ENCODE assay signal across 21 cellular contexts in the genomic region with DNA sequence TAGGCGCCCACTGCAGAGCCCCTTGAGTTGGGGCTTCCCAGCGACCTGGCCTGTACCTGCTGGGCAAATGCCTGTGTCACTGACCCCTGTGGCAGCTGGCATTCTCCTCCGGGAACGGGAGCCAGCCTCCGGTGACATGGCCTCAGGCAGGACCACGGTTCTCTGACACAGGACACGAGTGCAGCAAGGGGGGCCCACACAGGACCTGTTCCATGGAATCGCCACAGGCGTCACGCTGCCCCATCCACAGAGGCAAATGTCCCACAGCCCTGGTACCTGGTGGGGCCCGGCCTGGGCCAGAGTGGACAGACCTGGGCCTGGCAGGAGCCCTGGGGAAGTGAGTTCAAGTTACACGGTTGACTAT. TPM values are rescaled to one million over a fixed set of nuclear protein-coding genes. Genes with fewer than 3 reads are reported as not detected.
DNase-seq lines count a peak whose midpoint lies in the region; ATAC-seq lines count a peak whose summit lies in the region.
"Had no signal": no experiment of that assay in that cellular context is flagged by ENCODE, and none has a peak within 500 bp of the region (broad histone marks: within the 10 kb centered on the region; RNA-seq: fewer than 3 reads in every experiment).

No MANE protein-coding gene starts in this region.

- peaks cover 45% of the 10 kb centered on the region for H3K36me3 Mint-ChIP-seq in T-helper 2 cell treated with Interferon-gamma antibody and Interleukin-4, amounts not matched to agents 5 μg/mL and 100 μg/mL, for 36 hours (ENCODE audit: low read depth)
- H3K36me3 Mint-ChIP-seq in CD8-positive, alpha-beta memory T cell = peaks cover 0 to 35% (median 7%) of the 10 kb centered on the region in 3 donors
- H3K36me3 Mint-ChIP-seq in activated naive CD8-positive, alpha-beta T cell treated with anti-CD3 and anti-CD28 coated beads, Interleukin-2, amount 10 ng/mL, durations not matched to agents 7 days and 5 days = peaks cover 38% of the 10 kb centered on the region
- H3K36me3 Mint-ChIP-seq in naive thymus-derived CD4-positive, alpha-beta T cell = peaks cover 4 to 50% (median 17%) of the 10 kb centered on the region in 5 donors

- H3K27me3 Mint-ChIP-seq in T-helper 2 cell treated with Interferon-gamma antibody and Interleukin-4, amounts not matched to agents 5 μg/mL and 100 μg/mL, for 36 hours (ENCODE audit: low read depth) = no peaks in the 10 kb centered on the region
- no peaks in the 10 kb centered on the region for H3K27me3 Mint-ChIP-seq in CD8-positive, alpha-beta memory T cell
- no peaks in the 10 kb centered on the region for H3K27me3 Mint-ChIP-seq in activated naive CD8-positive, alpha-beta T cell treated with anti-CD3 and anti-CD28 coated beads, Interleukin-2, amount 10 ng/mL, durations not matched to agents 7 days and 5 days
- no peaks in the 10 kb centered on the region for H3K27me3 Mint-ChIP-seq in naive thymus-derived CD4-positive, alpha-beta T cell

- no peak for ATAC-seq in activated naive CD8-positive, alpha-beta T cell treated with anti-CD3 and anti-CD28 coated beads, Interleukin-2, amount 10 ng/mL, durations not matched to agents 7 days and 5 days (ENCODE audit: low read depth)
- no peak for ATAC-seq in naive thymus-derived CD4-positive, alpha-beta T cell
- ATAC-seq: gastrocnemius medialis, K562, mucosa of descending colon, Right ventricle myocardium inferior had no signal

- intact Hi-C loops in naive thymus-derived CD4-positive, alpha-beta T cell (cut with micrococcal nuclease) = no loop called here

- H3K9me3 Mint-ChIP-seq in T-helper 2 cell treated with Interferon-gamma antibody and Interleukin-4, amounts not matched to agents 5 μg/mL and 100 μg/mL, for 36 hours = no peaks in the 10 kb centered on the region
- no peaks in the 10 kb centered on the region for H3K9me3 Mint-ChIP-seq in CD8-positive, alpha-beta memory T cell
- no peaks in the 10 kb centered on the region for H3K9me3 Mint-ChIP-seq in activated naive CD8-positive, alpha-beta T cell treated with anti-CD3 and anti-CD28 coated beads, Interleukin-2, amount 10 ng/mL, durations not matched to agents 7 days and 5 days
- H3K9me3 Mint-ChIP-seq in naive thymus-derived CD4-positive, alpha-beta T cell = no peaks in the 10 kb centered on the region

- peak overlapping the region; percentile 97 for H3K4me3 Mint-ChIP-seq in T-helper 2 cell treated with Interferon-gamma antibody and Interleukin-4, amounts not matched to agents 5 μg/mL and 100 μg/mL, for 36 hours
- H3K4me3 Mint-ChIP-seq in CD8-positive, alpha-beta memory T cell = peak overlapping the region; percentile 80 to 100 (median 96)
- H3K4me3 Mint-ChIP-seq in activated naive CD8-positive, alpha-beta T cell treated with anti-CD3 and anti-CD28 coated beads, Interleukin-2, amount 10 ng/mL, durations not matched to agents 7 days and 5 days = peak overlapping the region; percentile 96
- H3K4me3 Mint-ChIP-seq in naive thymus-derived CD4-positive, alpha-beta T cell = peak overlapping the region; percentile 88 to 100 (median 96)

- H3K4me1 Mint-ChIP-seq in T-helper 2 cell treated with Interferon-gamma antibody and Interleukin-4, amounts not matched to agents 5 μg/mL and 100 μg/mL, for 36 hours (ENCODE audit: low read depth) = peaks cover 53% of the 10 kb centered on the region
- H3K4me1 Mint-ChIP-seq in CD8-positive, alpha-beta memory T cell = peaks cover 67 to 90% (median 79%) of the 10 kb centered on the region in 3 donors
- peaks cover 49% of the 10 kb centered on the region for H3K4me1 Mint-ChIP-seq in activated naive CD8-positive, alpha-beta T cell treated with anti-CD3 and anti-CD28 coated beads, Interleukin-2, amount 10 ng/mL, durations not matched to agents 7 days and 5 days
- H3K4me1 Mint-ChIP-seq in naive thymus-derived CD4-positive, alpha-beta T cell = peaks cover 56 to 86% (median 72%) of the 10 kb centered on the region in 7 donors

- CTCF ChIA-PET in CD8-positive, alpha-beta memory T cell (lab: Charles Lee) = interaction anchor here (0.6 to 12.5 kb wide), 5 partner anchors 12 to 210 kb away, joined by 3 to 219 read pairs (median 3); no protein-coding TSS in a partner anchor
- CTCF ChIA-PET in naive thymus-derived CD4-positive, alpha-beta T cell (lab: Charles Lee) = interaction anchor here (0.6 to 4.1 kb wide), 4 partner anchors 9 to 11 kb away, joined by 5 to 19 read pairs (median 6); no protein-coding TSS in a partner anchor

- peak overlapping the region; percentile 94 for H3K4me3 ChIP-seq in CD8-positive, alpha-beta memory T cell (ENCODE audit: low read length)
- H3K4me3 ChIP-seq in naive thymus-derived CD4-positive, alpha-beta T cell (ENCODE audit: low read length) = peak overlapping the region; percentile 88
- H3K4me3 ChIP-seq: adrenal gland, gastrocnemius medialis, K562, mucosa of descending colon, smooth muscle cell had no signal

- POLR2A ChIA-PET in CD8-positive, alpha-beta memory T cell (lab: Charles Lee) = interaction anchor here (0.6 to 4.0 kb wide), 2 partner anchors 9 to 25 kb away, joined by 3 to 39 read pairs; no protein-coding TSS in a partner anchor
- POLR2A ChIA-PET in activated naive CD8-positive, alpha-beta T cell treated with anti-CD3 and anti-CD28 coated beads, Interleukin-2, amount 10 ng/mL, durations not matched to agents 7 days and 5 days (lab: Charles Lee) = interaction anchor here (0.6 to 5.4 kb wide), 4 partner anchors 10 to 90 kb away, joined by 3 to 39 read pairs (median 30); a partner anchor contains a TSS
- POLR2A ChIA-PET in naive thymus-derived CD4-positive, alpha-beta T cell (lab: Charles Lee) = interaction anchor here (1.6 to 17.4 kb wide), 5 partner anchors 7 to 44 kb away, joined by 7 to 569 read pairs (median 34); a partner anchor contains a TSS

- H3K27ac Mint-ChIP-seq in T-helper 2 cell treated with Interferon-gamma antibody and Interleukin-4, amounts not matched to agents 5 μg/mL and 100 μg/mL, for 36 hours = no peak overlapping the region
- peak overlapping the region in 7 of 8 donors; percentile 23 to 100 (median 88) for H3K27ac Mint-ChIP-seq in CD8-positive, alpha-beta memory T cell
- H3K27ac Mint-ChIP-seq in activated naive CD8-positive, alpha-beta T cell treated with anti-CD3 and anti-CD28 coated beads, Interleukin-2, amount 10 ng/mL, durations not matched to agents 7 days and 5 days = no peak overlapping the region
- peak overlapping the region in 8 of 9 donors; percentile 64 to 98 (median 92) for H3K27ac Mint-ChIP-seq in naive thymus-derived CD4-positive, alpha-beta T cell

- H3K27me3 ChIP-seq in CD8-positive, alpha-beta memory T cell (ENCODE audit: insufficient read depth, low read length, poor library complexity, severe bottlenecking) = no peaks in the 10 kb centered on the region
- no peaks in the 10 kb centered on the region for H3K27me3 ChIP-seq in naive thymus-derived CD4-positive, alpha-beta T cell (ENCODE audit: control insufficient read depth in 2 of 2, insufficient read depth in 2 of 2, low read length in 2 of 2)

- no peak for DNase-seq in T-helper 2 cell treated with Interferon-gamma antibody and Interleukin-4, amounts not matched to agents 5 μg/mL and 100 μg/mL, for 36 hours (ENCODE audit: low spot score)
- DNase-seq in T-helper 2 cell (no peak), COR-L47 (lab: John Stamatoyannopoulos, UW) (no peak), NCI-H2196 treated with DMSO at 0.1 percent for 48 hours (lab: John Stamatoyannopoulos, UW; ENCODE audit: unreplicated experiment) (no peak), NCI-H446 (lab: John Stamatoyannopoulos, UW) (no peak)
- DNase-seq in CD8-positive, alpha-beta memory T cell = no peak
- DNase-seq in activated naive CD8-positive, alpha-beta T cell treated with anti-CD3 and anti-CD28 coated beads, Interleukin-2, amount 10 ng/mL, durations not matched to agents 7 days and 5 days = no peak
- DNase-seq in naive thymus-derived CD4-positive, alpha-beta T cell = no peak
- DNase-seq: 8988T; activated CD8-positive, alpha-beta memory T cell treated with anti-CD3 and anti-CD28 coated beads for 24 hours; adrenal gland; central memory CD4-positive, alpha-beta T cell; gastrocnemius medialis; NCI-H1105 treated with DMSO at 0.1 percent for 48 hours; NCI-H226; substantia nigra had no signal

- H3K9me3 ChIP-seq in CD8-positive, alpha-beta memory T cell (ENCODE audit: low read length) = no peaks in the 10 kb centered on the region
- no peaks in the 10 kb centered on the region for H3K9me3 ChIP-seq in naive thymus-derived CD4-positive, alpha-beta T cell (ENCODE audit: control insufficient read depth in 2 of 3, low read length in 3 of 3)
- H3K9me3 ChIP-seq: adrenal gland, gastrocnemius medialis, mucosa of descending colon had no signal

- peaks cover 73% of the 10 kb centered on the region for H3K4me1 ChIP-seq in CD8-positive, alpha-beta memory T cell (ENCODE audit: insufficient read depth, low read length)
- peaks cover 54 to 64% of the 10 kb centered on the region in 2 donors for H3K4me1 ChIP-seq in naive thymus-derived CD4-positive, alpha-beta T cell (ENCODE audit: control insufficient read depth in 2 of 2, insufficient read depth in 2 of 2, low read length in 2 of 2)
- H3K4me1 ChIP-seq: gastrocnemius medialis, parathyroid adenoma had no signal

- H3K36me3 ChIP-seq in CD8-positive, alpha-beta memory T cell (ENCODE audit: insufficient read depth, low read length) = peaks cover 3% of the 10 kb centered on the region
- H3K36me3 ChIP-seq in naive thymus-derived CD4-positive, alpha-beta T cell (ENCODE audit: control insufficient read depth in 2 of 3, insufficient read depth in 3 of 3, low read length in 3 of 3) = peaks cover 0 to 32% (median 4%) of the 10 kb centered on the region in 3 experiments
- H3K36me3 ChIP-seq: adrenal gland, gastrocnemius medialis had no signal

- H3K27ac ChIP-seq in CD8-positive, alpha-beta memory T cell (ENCODE audit: low read depth, low read length) = no peak overlapping the region
- H3K27ac ChIP-seq in naive thymus-derived CD4-positive, alpha-beta T cell (ENCODE audit: low read depth, low read length) = peak overlapping the region; percentile 72
- H3K27ac ChIP-seq: adrenal gland, gastrocnemius medialis, parathyroid adenoma had no signal

RNA-seq across cellular contexts. Expression of a gene that starts 2.6 kb away (rescaled TPM):
- total RNA-seq in CD8-positive, alpha-beta memory T cell = 100 to 1,000 TPM; 159 to 165 TPM
- polyA plus RNA-seq in CD8-positive, alpha-beta memory T cell = 847 TPM
- total RNA-seq in activated naive CD8-positive, alpha-beta T cell treated with anti-CD3 and anti-CD28 coated beads, Interleukin-2, amount 10 ng/mL, durations not matched to agents 7 days and 5 days = 100 to 1,000 TPM; 416 to 452 TPM
- total RNA-seq in naive thymus-derived CD4-positive, alpha-beta T cell = 100 to 1,000 TPM; 280 to 877 (median 371) TPM
- polyA plus RNA-seq in naive thymus-derived CD4-positive, alpha-beta T cell = 100 to 1,000 TPM; 459 to 768 TPM

RNA-seq across cellular contexts. Expression of a gene that starts 21.7 kb away (rescaled TPM):
- 10 to 100 TPM; 68.1 to 71.1 TPM for total RNA-seq in CD8-positive, alpha-beta memory T cell
- polyA plus RNA-seq in CD8-positive, alpha-beta memory T cell = 14.3 TPM
- total RNA-seq in activated naive CD8-positive, alpha-beta T cell treated with anti-CD3 and anti-CD28 coated beads, Interleukin-2, amount 10 ng/mL, durations not matched to agents 7 days and 5 days = 10 to 100 TPM; 44.2 to 44.3 TPM
- 10 to 100 TPM; 17.8 to 46.4 (median 20.6) TPM for total RNA-seq in naive thymus-derived CD4-positive, alpha-beta T cell
- polyA plus RNA-seq in naive thymus-derived CD4-positive, alpha-beta T cell = 10 to 100 TPM; 13.2 to 14.9 TPM

RNA-seq across cellular contexts. Expression of a gene that starts 44.6 kb away (rescaled TPM):
- 10 to 100 TPM; 48.2 to 50.8 TPM for total RNA-seq in CD8-positive, alpha-beta memory T cell
- 69.8 TPM for polyA plus RNA-seq in CD8-positive, alpha-beta memory T cell
- total RNA-seq in activated naive CD8-positive, alpha-beta T cell treated with anti-CD3 and anti-CD28 coated beads, Interleukin-2, amount 10 ng/mL, durations not matched to agents 7 days and 5 days = 10 to 100 TPM; 66.1 to 73.2 TPM
- total RNA-seq in naive thymus-derived CD4-positive, alpha-beta T cell = 100 to 1,000 TPM in 2 of 5 experiments, 10 to 100 TPM in 3; 83.8 to 122 (median 95.6) TPM
- polyA plus RNA-seq in naive thymus-derived CD4-positive, alpha-beta T cell = 10 to 100 TPM; 60.9 to 79.8 TPM

Comparison
In these comparisons a context has a peak if more than half of its experiments do, and no peak if none do; other contexts are left out.
1. H3K27ac Mint-ChIP-seq: peak in CD8-positive, alpha-beta memory T cell (7 of 8) and naive thymus-derived CD4-positive, alpha-beta T cell (8 of 9); none in T-helper 2 cell treated with Interferon-gamma antibody and Interleukin-4, amounts not matched to agents 5 μg/mL and 100 μg/mL, for 36 hours (single experiment) and activated naive CD8-positive, alpha-beta T cell treated with anti-CD3 and anti-CD28 coated beads, Interleukin-2, amount 10 ng/mL, durations not matched to agents 7 days and 5 days (single experiment).
2. Peak in every context shown above with its lines, with median percentiles within 50 percentile points of each other: H3K4me3 Mint-ChIP-seq.